Comparison of ENCODE assay signal across 11 cellular contexts in genomic region chr7:158861936-158862704, GRCh38. TPM values are rescaled to one million over a fixed set of nuclear protein-coding genes. Genes with fewer than 3 reads are reported as not detected.
DNase-seq lines count a peak whose midpoint lies in the region; ATAC-seq and TF ChIP-seq lines count a peak whose summit lies in the region.
"Had no signal": no experiment of that assay in that cellular context is flagged by ENCODE, and none has a peak within 500 bp of the region (broad histone marks: within the 10 kb centered on the region; RNA-seq: fewer than 3 reads in every experiment).

No MANE protein-coding gene starts in this region.

- no peak for TF ChIP-seq POLR2A in transverse colon (IDR thresholded peaks at IDR 0.05)

- H3K4me3 Mint-ChIP-seq in activated T-helper 17 cell treated with anti-CD3 and anti-CD28 coated beads, Interleukin-2, amount 50 U/mL, for 72 hours: peak overlapping the region; percentile 98

- no peaks in the 10 kb centered on the region for H3K9me3 ChIP-seq in heart right ventricle
- H3K9me3 ChIP-seq in transverse colon: no peaks in the 10 kb centered on the region
- no peaks in the 10 kb centered on the region for H3K9me3 ChIP-seq in mucosa of descending colon
- H3K9me3 ChIP-seq: colonic mucosa had no signal

- 85 to 91% methylated on average over 11 of the region's 11 CpGs for WGBS in heart right ventricle, 2 donors
- 88 to 90% methylated on average over 5 to 11 of the region's 11 CpGs for WGBS in transverse colon (ENCODE audit: low coverage in 1 of 2), 2 donors

- peaks cover 25% of the 10 kb centered on the region for H3K4me1 Mint-ChIP-seq in activated T-helper 17 cell treated with anti-CD3 and anti-CD28 coated beads, Interleukin-2, amount 50 U/mL, for 72 hours

- no peak for DNase-seq in heart right ventricle
- no peak for DNase-seq in Right ventricle myocardium superior
- peak; percentile 22 for DNase-seq in left lobe of liver (ENCODE audit: low spot score)
- DNase-seq in transverse colon: no peak
- no peak for DNase-seq in KG1 (lab: John Stamatoyannopoulos, UW)
- no peak for DNase-seq in stimulated activated CD4-positive, alpha-beta T cell treated with anti-CD3 and anti-CD28 coated beads, Interleukin-4, amount 100 ng/mL, for 1 hour
- no peak for DNase-seq in mucosa of descending colon
- DNase-seq: colonic mucosa, GF-D8, occipital lobe had no signal

- intact Hi-C loops in heart right ventricle (cut with DNase I): loop anchor here in 5 of 10 donors (5.0 to 10.0 kb wide), 4 partner anchors 35 to 167 kb away; partner anchors contain the start of gene ESYT2 (in 3 of the 5)
- intact Hi-C loops in Right ventricle myocardium superior (cut with DNase I): no loop called here
- intact Hi-C loops in transverse colon (cut with DNase I; ENCODE audit: low total_unique reads): no loop called here
- intact Hi-C loops in mucosa of descending colon (cut with DNase I, micrococcal nuclease): no loop called here

- no peak for TF ChIP-seq EP300 in transverse colon (IDR thresholded peaks at IDR 0.05; ENCODE audit: low read depth)

- no peaks in the 10 kb centered on the region for H3K27me3 Mint-ChIP-seq in activated T-helper 17 cell treated with anti-CD3 and anti-CD28 coated beads, Interleukin-2, amount 50 U/mL, for 72 hours

- H3K9me3 Mint-ChIP-seq in activated T-helper 17 cell treated with anti-CD3 and anti-CD28 coated beads, Interleukin-2, amount 50 U/mL, for 72 hours: no peaks in the 10 kb centered on the region

- TF ChIP-seq CTCF in heart right ventricle (IDR thresholded peaks at IDR 0.05): no peak
- no peak for TF ChIP-seq CTCF in transverse colon (IDR thresholded peaks at IDR 0.05)
- no peak for TF ChIP-seq CTCF in mucosa of descending colon (IDR thresholded peaks at IDR 0.05)

- H3K36me3 ChIP-seq in heart right ventricle: no peaks in the 10 kb centered on the region
- no peaks in the 10 kb centered on the region for H3K36me3 ChIP-seq in transverse colon
- H3K36me3 ChIP-seq in mucosa of descending colon (ENCODE audit: low read depth): no peaks in the 10 kb centered on the region
- H3K36me3 ChIP-seq: colonic mucosa had no signal

- no peak overlapping the region for H3K4me3 ChIP-seq in heart right ventricle
- H3K4me3 ChIP-seq in transverse colon: no peak overlapping the region
- no peak overlapping the region for H3K4me3 ChIP-seq in mucosa of descending colon
- H3K4me3 ChIP-seq: colonic mucosa had no signal

- peak overlapping the region; percentile 99 for H3K27ac Mint-ChIP-seq in activated T-helper 17 cell treated with anti-CD3 and anti-CD28 coated beads, Interleukin-2, amount 50 U/mL, for 72 hours

- H3K27me3 ChIP-seq in heart right ventricle: no peaks in the 10 kb centered on the region
- no peaks in the 10 kb centered on the region for H3K27me3 ChIP-seq in transverse colon
- H3K27me3 ChIP-seq: colonic mucosa had no signal

- peaks cover 18% of the 10 kb centered on the region for H3K36me3 Mint-ChIP-seq in activated T-helper 17 cell treated with anti-CD3 and anti-CD28 coated beads, Interleukin-2, amount 50 U/mL, for 72 hours (ENCODE audit: low read depth)

- in situ Hi-C loops in transverse colon (cut with MboI; ENCODE audit: low pct_ligation_motif_present in 1 of 4, low pct_unique_long_range_greater_than_20kb in 1 of 4, low sequenced_read_pairs in 3 of 4): no loop called here

- H3K4me1 ChIP-seq in heart right ventricle (peaks cover 9 to 62% (median 46%) of the 10 kb centered on the region in 9 donors), transverse colon (peaks cover 6 to 38% (median 30%) of the 10 kb centered on the region in 4 donors), mucosa of descending colon (ENCODE audit: low read depth) (peaks cover 29% of the 10 kb centered on the region)
- H3K4me1 ChIP-seq: colonic mucosa had no signal

- H3K27ac ChIP-seq in heart right ventricle (peak overlapping the region in 8 of 10 donors; percentile 85 to 98 (median 93)), transverse colon (peak overlapping the region; percentile 85 to 92 (median 88))

- ATAC-seq in heart right ventricle: no peak
- no peak for ATAC-seq in Right ventricle myocardium superior (ENCODE audit: poor library complexity)
- ATAC-seq in activated T-helper 17 cell treated with anti-CD3 and anti-CD28 coated beads, Interleukin-2, amount 50 U/mL, for 72 hours (replicated peaks): no peak
- ATAC-seq in left lobe of liver: no peak
- ATAC-seq in mucosa of descending colon: no peak

RNA-seq across cellular contexts. Expression of gene DYNC2I1, which starts 5.8 kb away (rescaled TPM):
- total RNA-seq in heart right ventricle (10 to 100 TPM; 15.8 to 32.4 (median 21.1) TPM), Right ventricle myocardium superior (29.5 TPM), left lobe of liver (6.7 TPM), transverse colon (100 to 1,000 TPM in 1 of 4 donors, 10 to 100 TPM in 3; 24.3 to 105 (median 51.5) TPM), mucosa of descending colon (10 to 100 TPM; 19.2 to 31.6 (median 30.8) TPM)
- 10 to 100 TPM; 13.6 to 43.1 TPM for polyA plus RNA-seq in heart right ventricle
- 10 to 100 TPM; 13.5 to 41.1 TPM for total RNA-seq in activated T-helper 17 cell treated with anti-CD3 and anti-CD28 coated beads, Interleukin-2, amount 50 U/mL, for 72 hours

RNA-seq across cellular contexts. Expression of gene ESYT2, which starts 32.8 kb away (rescaled TPM):
- 10 to 100 TPM; 44.3 to 79.2 (median 50.0) TPM for total RNA-seq in heart right ventricle
- polyA plus RNA-seq in heart right ventricle: 10 to 100 TPM; 18.9 to 26.4 TPM
- total RNA-seq in Right ventricle myocardium superior: 43.8 TPM
- 100 to 1,000 TPM in 1 of 2 donors, 10 to 100 TPM in 1; 63.0 to 119 TPM for total RNA-seq in activated T-helper 17 cell treated with anti-CD3 and anti-CD28 coated beads, Interleukin-2, amount 50 U/mL, for 72 hours
- 19.6 TPM for total RNA-seq in left lobe of liver
- total RNA-seq in transverse colon: 100 to 1,000 TPM in 1 of 4 donors, 10 to 100 TPM in 3; 78.6 to 113 (median 87.3) TPM
- total RNA-seq in mucosa of descending colon: 10 to 100 TPM; 66.8 to 89.3 (median 69.0) TPM
